8 cellular contexts compared by ENCODE assay signal in the genomic region with DNA sequence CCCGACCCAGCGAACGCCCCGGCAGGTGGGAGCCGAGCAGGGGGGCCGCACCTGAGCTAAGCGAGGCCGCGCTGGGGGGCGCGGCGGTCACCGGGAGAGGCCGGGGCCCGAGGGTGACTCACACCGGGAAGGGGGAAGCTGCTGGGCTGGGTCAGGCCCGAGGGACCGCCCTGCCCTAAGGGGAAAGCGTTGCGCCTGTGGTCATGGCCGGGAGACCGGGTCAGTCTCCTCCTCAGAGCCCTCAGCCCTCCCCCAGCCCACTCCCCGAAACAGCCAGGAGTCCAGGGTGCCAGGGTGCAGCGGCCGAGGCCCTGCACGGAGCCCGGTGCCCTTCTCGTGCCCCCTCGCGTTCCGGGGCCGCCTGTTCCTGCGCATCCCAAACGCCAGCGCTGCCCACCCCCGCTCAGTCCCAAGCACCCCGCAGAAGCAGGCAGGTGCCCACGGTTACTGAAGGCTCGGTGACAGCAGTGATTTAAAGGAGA. TPM values are rescaled to one million over a fixed set of nuclear protein-coding genes. Genes with fewer than 3 reads are reported as not detected.
DNase-seq lines count a peak whose midpoint lies in the region; ATAC-seq and TF ChIP-seq lines count a peak whose summit lies in the region.

No MANE protein-coding gene starts in this region.

- no peak overlapping the region for H4K8ac ChIP-seq in mesendoderm (ENCODE audit: low read depth, low read length)

- H3K27me3 Mint-ChIP-seq in central memory CD8-positive, alpha-beta T cell: no peaks in the 10 kb centered on the region

- no peaks in the 10 kb centered on the region for H3K27me3 ChIP-seq in mesendoderm (ENCODE audit: insufficient read depth, low read length, poor library complexity)

- no peak overlapping the region for H3K4ac ChIP-seq in mesendoderm (ENCODE audit: low read depth, low read length)

- H3K4me3 Mint-ChIP-seq in central memory CD8-positive, alpha-beta T cell: peak overlapping the region; percentile 59

- no peak overlapping the region for H2AK5ac ChIP-seq in mesendoderm (ENCODE audit: low read length)

- H3K27ac ChIP-seq in mesendoderm (ENCODE audit: low read depth, low read length): no peak overlapping the region

- peaks cover 3% of the 10 kb centered on the region for H3K4me1 ChIP-seq in mesendoderm (ENCODE audit: control insufficient read depth, low read depth, low read length)

- H2BK120ac ChIP-seq in mesendoderm (ENCODE audit: low read depth, low read length): no peak overlapping the region

- no peak overlapping the region for H3K23ac ChIP-seq in mesendoderm (ENCODE audit: low read length)

- no peak overlapping the region for H4K5ac ChIP-seq in mesendoderm (ENCODE audit: low read length)

- H3K4me1 Mint-ChIP-seq in central memory CD8-positive, alpha-beta T cell: no peaks in the 10 kb centered on the region

- no peak overlapping the region for H2BK5ac ChIP-seq in mesendoderm (ENCODE audit: low read length)

- no peaks in the 10 kb centered on the region for H3K79me2 ChIP-seq in mesendoderm (ENCODE audit: control insufficient read depth, insufficient read depth, low read length)

- no peak overlapping the region for H3K9ac ChIP-seq in mesendoderm (ENCODE audit: low read length)

- DNase-seq in GM12864 (ENCODE audit: low read depth) (no peak), mesendoderm (no peak)
- DNase-seq in central memory CD8-positive, alpha-beta T cell (ENCODE audit: low spot score in 2 of 2): no peak
- no peak for DNase-seq in NK-92 treated with Interleukin-12 subunit alpha and Interleukin-12 subunit beta, amount 100 ng/mL, for 24 hours (lab: John Stamatoyannopoulos, UW)
- no peak for DNase-seq in activated CD4-positive, alpha-beta T cell treated with anti-CD3 and anti-CD28 coated beads for 48 hours

- no peaks in the 10 kb centered on the region for H3K9me3 Mint-ChIP-seq in central memory CD8-positive, alpha-beta T cell

- no peak for TF ChIP-seq CTCF in GM12864 (IDR thresholded peaks at IDR 0.05; ENCODE audit: low read depth, low read length, missing control alignments)

- peak overlapping the region; percentile 5 for H3K56ac ChIP-seq in mesendoderm (ENCODE audit: low read length)

- ATAC-seq in HG03520 (IDR thresholded peaks at IDR 0.05; ENCODE audit: unreplicated experiment) (peak; percentile 12), HG02623 (IDR thresholded peaks at IDR 0.05; ENCODE audit: unreplicated experiment) (no peak), GM19467 (IDR thresholded peaks at IDR 0.05; ENCODE audit: unreplicated experiment) (no peak)
- no peak for ATAC-seq in central memory CD8-positive, alpha-beta T cell (replicated peaks; ENCODE audit: extremely low read depth, poor library complexity, severe bottlenecking)

- no peak overlapping the region for H2BK15ac ChIP-seq in mesendoderm (replicated peaks; ENCODE audit: low read depth)

- no peak overlapping the region for H3K27ac Mint-ChIP-seq in central memory CD8-positive, alpha-beta T cell (ENCODE audit: low read depth)

- H3K79me1 ChIP-seq in mesendoderm (ENCODE audit: low read length): peaks cover 4% of the 10 kb centered on the region

- no peaks in the 10 kb centered on the region for H3K36me3 ChIP-seq in mesendoderm (ENCODE audit: control insufficient read depth, insufficient read depth, low read length)

- peak overlapping the region; percentile 9 for H3K4me2 ChIP-seq in mesendoderm (ENCODE audit: low read length)

- H3K18ac ChIP-seq in mesendoderm (ENCODE audit: low read length): no peak overlapping the region

- H3K4me3 ChIP-seq in GM12864 (ENCODE audit: low read depth, low read length) (peak overlapping the region; percentile 50), mesendoderm (ENCODE audit: low read length) (no peak overlapping the region)

- H3K36me3 Mint-ChIP-seq in central memory CD8-positive, alpha-beta T cell (ENCODE audit: insufficient read depth): no peaks in the 10 kb centered on the region

- no CpG with 5 or more reads among the region's 39 CpGs for WGBS in mesendoderm (ENCODE audit: extremely low coverage, insufficient coverage, low lambda C conversion rate)

RNA-seq across cellular contexts. Expression of gene NOXA1, which starts 0.7 kb away (rescaled TPM):
- polyA plus RNA-seq in mesendoderm (2013, experiment 1 of 2): 0.03 TPM
- 0.03 TPM for polyA plus RNA-seq in mesendoderm (2013, experiment 2 of 2)

RNA-seq across cellular contexts. Expression of gene EXD3, which starts 0.9 kb away (rescaled TPM):
- 2.0 TPM for polyA plus RNA-seq in mesendoderm (2013, experiment 1 of 2)
- polyA plus RNA-seq in mesendoderm (2013, experiment 2 of 2): 2.0 TPM

RNA-seq across cellular contexts. Expression of gene ENTPD8, which starts 17.3 kb away (rescaled TPM):
- 0.07 TPM for polyA plus RNA-seq in mesendoderm (2013, experiment 1 of 2)
- 0.04 TPM for polyA plus RNA-seq in mesendoderm (2013, experiment 2 of 2)

RNA-seq across cellular contexts. Expression of gene NSMF, which starts 35.3 kb away (rescaled TPM):
- 27.2 TPM for polyA plus RNA-seq in mesendoderm (2013, experiment 1 of 2)
- 28.2 TPM for polyA plus RNA-seq in mesendoderm (2013, experiment 2 of 2)
